In genomic region chr9:98375138-98375726, GRCh38 we compare ENCODE assay signal across 9 cellular contexts.
A peak's percentile ranks its signal among the peaks of the same experiment; 100 is the strongest.
DNase-seq lines count a peak whose midpoint lies in the region; ATAC-seq, FAIRE-seq and TF ChIP-seq lines count a peak whose summit lies in the region.
"Had no signal": no experiment of that assay in that cellular context is flagged by ENCODE, and none has a peak within 500 bp of the region (broad histone marks: within the 10 kb centered on the region; RNA-seq: fewer than 3 reads in every experiment).

No MANE protein-coding gene starts in this region.

- no peak for ATAC-seq in GM18517 (IDR thresholded peaks at IDR 0.05; ENCODE audit: unreplicated experiment)
- ATAC-seq in HG03175 (IDR thresholded peaks at IDR 0.05; ENCODE audit: unreplicated experiment): no peak
- ATAC-seq: activated CD4-positive, alpha-beta T cell treated with anti-CD3 and anti-CD28 coated beads for 36 hours had no signal

- FAIRE-seq in D721Med (lab: Jason Lieb, UNC): no peak

- in situ Hi-C loops in G401 (cut with HindIII; ENCODE audit: low sequenced_read_pairs): no loop called here

- DNase-seq in AG08396 (ENCODE audit: low spot score): peak; percentile 43
- DNase-seq in HCEC 1CT: peak; percentile 88
- DNase-seq in SW480 (ENCODE audit: low spot score): peak; percentile 6
- DNase-seq in germinal center (ENCODE audit: low spot score): peak; percentile 74
- DNase-seq in D721Med (ENCODE audit: insufficient read length, low spot score): no peak
- no peak for DNase-seq in G401 (ENCODE audit: low spot score)
- DNase-seq: activated CD4-positive, alpha-beta T cell treated with anti-CD3 and anti-CD28 coated beads for 36 hours had no signal

- TF ChIP-seq CTCF in D721Med (IDR thresholded peaks at IDR 0.05; ENCODE audit: insufficient read depth, missing control alignments): no peak

Comparison
In these comparisons a context has a peak if more than half of its experiments do, and no peak if none do; other contexts are left out.
1. DNase-seq: peak in AG08396 (single experiment), HCEC 1CT (single experiment), SW480 (single experiment) and germinal center (single experiment); none in D721Med (single experiment) and G401 (single experiment).